In the genomic region with DNA sequence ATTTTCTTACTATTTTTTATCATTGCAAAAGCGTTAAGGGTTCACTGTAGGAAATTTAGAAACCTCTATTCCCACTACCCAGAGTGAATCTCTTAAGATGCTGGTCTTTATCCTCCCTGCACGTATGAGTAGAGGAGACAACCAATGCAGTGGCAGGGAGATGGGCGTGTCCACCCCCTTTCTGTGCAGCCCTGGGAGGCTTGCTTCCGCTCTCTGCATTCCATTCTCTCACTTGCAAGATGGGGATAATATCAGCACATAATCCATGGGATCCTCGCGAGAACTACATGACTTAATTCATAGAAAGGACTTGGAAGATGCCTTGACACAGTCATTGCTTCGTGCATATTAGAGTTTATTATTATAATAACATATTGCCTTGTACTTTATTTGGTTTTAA, we compare ENCODE assay signal across 9 cellular contexts.
"Had no signal": no experiment of that assay in that cellular context is flagged by ENCODE, and none has a peak within 500 bp of the region (broad histone marks: within the 10 kb centered on the region; RNA-seq: fewer than 3 reads in every experiment).

No MANE protein-coding gene starts in this region.

- H3K27ac ChIP-seq: GM23248 had no signal

- H3K4me1 Mint-ChIP-seq: IgD-negative memory B cell had no signal

- H3K9me3 Mint-ChIP-seq: HFFc6, IgD-negative memory B cell had no signal

- H3K36me3 ChIP-seq: HAP-1 had no signal

- ATAC-seq: HCT116, HepG2 had no signal

- H2AFZ ChIP-seq: GM23248 had no signal

- DNase-seq: GM23248, GOT3, H7, HFFc6, KBM-7 had no signal

- H3K36me3 Mint-ChIP-seq: IgD-negative memory B cell had no signal

- H3K4me3 Mint-ChIP-seq: HFFc6, IgD-negative memory B cell had no signal

- H3K27ac Mint-ChIP-seq: HFFc6, IgD-negative memory B cell had no signal

- H3K4me3 ChIP-seq: GM23248, HAP-1 had no signal

- H3K4me1 ChIP-seq: HAP-1 had no signal

- H3K9ac ChIP-seq: GM23248 had no signal

- H3K9me3 ChIP-seq: HAP-1 had no signal
